Comparison of ENCODE assay signal across 20 cellular contexts in the genomic region with DNA sequence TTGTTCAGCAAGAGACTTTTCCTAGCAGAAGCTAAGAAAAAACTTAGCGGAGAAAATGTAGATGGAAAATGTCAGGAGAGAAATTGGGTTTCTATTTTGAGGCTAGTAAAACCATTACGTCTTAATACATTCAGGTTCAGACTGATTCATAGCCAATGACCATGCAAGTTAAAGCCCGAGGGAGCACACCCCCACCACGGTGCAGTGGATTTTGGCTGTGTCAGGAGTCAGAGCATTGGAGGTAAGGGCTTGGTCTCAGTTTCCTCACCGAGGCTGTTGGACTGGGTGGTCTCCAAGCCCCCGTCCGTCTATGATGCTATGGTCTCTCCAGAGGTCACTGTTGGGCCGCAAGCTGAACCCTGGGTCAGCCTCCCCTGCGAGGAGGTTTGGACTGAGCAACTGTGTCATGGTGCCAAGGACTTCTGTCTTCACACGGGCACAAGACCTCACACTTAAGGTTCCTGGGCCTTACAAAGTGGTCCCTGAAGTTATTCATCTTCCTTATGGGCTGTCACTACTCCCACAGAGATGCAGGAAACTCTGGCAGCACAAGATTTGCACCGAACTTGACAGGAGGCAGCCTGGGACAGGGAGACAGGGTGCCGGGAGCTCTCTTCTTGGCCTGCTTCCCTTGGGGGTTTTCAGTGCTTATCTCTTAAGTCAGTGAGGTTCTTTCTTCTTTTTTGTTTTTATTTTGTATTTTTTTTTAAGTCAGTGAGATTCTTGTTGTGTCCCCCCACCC.
DNase-seq lines count a peak whose midpoint lies in the region; ATAC-seq and TF ChIP-seq lines count a peak whose summit lies in the region.
"Had no signal": no experiment of that assay in that cellular context is flagged by ENCODE, and none has a peak within 500 bp of the region (broad histone marks: within the 10 kb centered on the region; RNA-seq: fewer than 3 reads in every experiment).

No MANE protein-coding gene starts in this region.

- no peak overlapping the region for H3K4me3 ChIP-seq in BLaER1
- H3K4me3 ChIP-seq in IMR-90 (ENCODE audit: insufficient read depth, low read depth, low read length) = no peak overlapping the region
- no peak overlapping the region for H3K4me3 ChIP-seq in fibroblast of pulmonary artery (replicated peaks; ENCODE audit: low read depth, low read length)
- no peak overlapping the region for H3K4me3 ChIP-seq in trophoblast cell (ENCODE audit: low read depth, low read length)
- H3K4me3 ChIP-seq in colonic mucosa = no peak overlapping the region

- H3K14ac ChIP-seq in IMR-90 (replicated peaks; ENCODE audit: low read depth, low read length) (no peak overlapping the region), trophoblast cell (ENCODE audit: low read length) (no peak overlapping the region)

- no peak overlapping the region for H2BK20ac ChIP-seq in IMR-90 (ENCODE audit: low read depth, low read length)

- BruUV-seq in IMR-90 (replicated peaks; lab: Mats Ljungman, UMichigan) = no TSS peak

- no peaks in the 10 kb centered on the region for H3K79me2 ChIP-seq in trophoblast cell (ENCODE audit: control insufficient read depth, insufficient read depth, low read length, poor library complexity)

- H4K5ac ChIP-seq in IMR-90 (ENCODE audit: low read depth, low read length) = no peak overlapping the region

- no peak overlapping the region for H3K18ac ChIP-seq in IMR-90 (ENCODE audit: low read depth, low read length)
- H3K18ac ChIP-seq in trophoblast cell (ENCODE audit: low read length) = no peak overlapping the region

- H3K27me3 Mint-ChIP-seq in activated naive CD8-positive, alpha-beta T cell treated with anti-CD3 and anti-CD28 coated beads, Interleukin-2, amount 50 U/mL, for 24 hours = no peaks in the 10 kb centered on the region

- no peak for ATAC-seq in IMR-90 (ENCODE audit: low read depth)
- no peak for ATAC-seq in HG02981 (IDR thresholded peaks at IDR 0.05; ENCODE audit: unreplicated experiment)
- no peak for ATAC-seq in activated naive CD8-positive, alpha-beta T cell treated with anti-CD3 and anti-CD28 coated beads, Interleukin-2, amount 50 U/mL, for 24 hours
- ATAC-seq: HCT116 had no signal

- H3K4me2 ChIP-seq in BLaER1 = peak overlapping the region; percentile 45
- H3K4me2 ChIP-seq in IMR-90 (ENCODE audit: low read depth, low read length) = no peak overlapping the region
- H3K4me2 ChIP-seq in trophoblast cell (ENCODE audit: low read length) = no peak overlapping the region
- H3K4me2 ChIP-seq: SK-N-SH had no signal

- POLR2A ChIA-PET in IMR-90 (lab: Charles Lee; ENCODE audit: unreplicated experiment) = interaction anchor here (0.6 kb wide), 1 partner anchor 334 kb away, joined by 4 read pairs; no protein-coding TSS in a partner anchor

- H3K79me1 ChIP-seq in IMR-90 (ENCODE audit: low read depth in 1 of 2, low read length in 2 of 2) (no peaks in the 10 kb centered on the region), trophoblast cell (ENCODE audit: low read length) (no peaks in the 10 kb centered on the region)

- H3K4me3 Mint-ChIP-seq in activated naive CD8-positive, alpha-beta T cell treated with anti-CD3 and anti-CD28 coated beads, Interleukin-2, amount 50 U/mL, for 24 hours = no peak overlapping the region
- H3K4me3 Mint-ChIP-seq: CD14-positive monocyte had no signal

- no peak overlapping the region for H3K4ac ChIP-seq in IMR-90 (ENCODE audit: low read depth, low read length)
- H3K4ac ChIP-seq in trophoblast cell (ENCODE audit: low read depth, low read length) = no peak overlapping the region

- no peaks in the 10 kb centered on the region for H3K9me1 ChIP-seq in IMR-90 (ENCODE audit: insufficient read depth, low read length)

- no peak overlapping the region for H2BK12ac ChIP-seq in trophoblast cell (ENCODE audit: low read length)

- no peak for TF ChIP-seq POLR2A in IMR-90 (IDR thresholded peaks at IDR 0.05; ENCODE audit: low read depth, low read length)

- dilution Hi-C loops in IMR-90 (cut with HindIII; ENCODE audit: low sequenced_read_pairs, unreplicated experiment) = no loop called here

- no peak overlapping the region for H3K9ac ChIP-seq in BLaER1
- H3K9ac ChIP-seq in IMR-90 (ENCODE audit: low read depth, low read length) = no peak overlapping the region
- peak overlapping the region; percentile 58 for H3K9ac ChIP-seq in trophoblast cell (ENCODE audit: low read length)
- H3K9ac ChIP-seq in colonic mucosa (ENCODE audit: low read depth in 2 of 2, low read length in 2 of 2) = no peak overlapping the region
- H3K9ac ChIP-seq: SK-N-SH had no signal

- CTCF ChIA-PET in IMR-90 (lab: Yijun Ruan, JAX) = interaction anchor here (0.7 kb wide), 1 partner anchor 157 kb away, joined by 3 read pairs; no protein-coding TSS in a partner anchor

- H3K9me3 Mint-ChIP-seq in activated naive CD8-positive, alpha-beta T cell treated with anti-CD3 and anti-CD28 coated beads, Interleukin-2, amount 50 U/mL, for 24 hours = no peaks in the 10 kb centered on the region

- in situ Hi-C loops in IMR-90 (cut with MboI; ENCODE audit: low sequenced_read_pairs) = no loop called here

- H2AK5ac ChIP-seq in IMR-90 (ENCODE audit: low read depth, low read length) (no peak overlapping the region), trophoblast cell (ENCODE audit: low read length) (no peak overlapping the region)

- H2BK120ac ChIP-seq in IMR-90 (ENCODE audit: low read depth, low read length) (no peak overlapping the region), trophoblast cell (ENCODE audit: insufficient read depth, low read length, poor library complexity) (no peak overlapping the region)

- H3K56ac ChIP-seq in IMR-90 (ENCODE audit: extremely low read depth, insufficient read depth, low read length) = no peak overlapping the region

- no peak for TF ChIP-seq CTCF in IMR-90 (conservative IDR thresholded peaks at IDR 0.05; ENCODE audit: low read depth, low read length)
- no peak for TF ChIP-seq CTCF in fibroblast of pulmonary artery (IDR thresholded peaks at IDR 0.05; ENCODE audit: low read length, missing control alignments)
- TF ChIP-seq CTCF in colonic mucosa (IDR thresholded peaks at IDR 0.05) = no peak

- H3K4me1 ChIP-seq in BLaER1 (peaks cover 20% of the 10 kb centered on the region), IMR-90 (ENCODE audit: control insufficient read depth, insufficient read depth, low read length) (no peaks in the 10 kb centered on the region), trophoblast cell (ENCODE audit: control insufficient read depth in 1 of 2, insufficient read depth in 2 of 2, low read length in 2 of 2) (peaks cover 0 to 4% of the 10 kb centered on the region in 2 experiments), colonic mucosa (no peaks in the 10 kb centered on the region)

- peak overlapping the region; percentile 28 for H2AFZ ChIP-seq in IMR-90 (replicated peaks; ENCODE audit: low read length, poor library complexity)
- H2AFZ ChIP-seq in trophoblast cell (ENCODE audit: insufficient read depth, low read length, poor library complexity) = no peak overlapping the region

- H4K8ac ChIP-seq in IMR-90 (ENCODE audit: low read depth in 2 of 2, low read length in 2 of 2) (no peak overlapping the region), trophoblast cell (ENCODE audit: low read depth, low read length) (no peak overlapping the region)

- 92% methylated on average over 2 of the region's 12 CpGs; no CpG with 5 or more reads in 1 of the 2 experiments for WGBS in IMR-90 (ENCODE audit: extremely low coverage in 2 of 2, insufficient read length in 1 of 2), 2 experiments
- no CpG with 5 or more reads among the region's 12 CpGs for WGBS in trophoblast cell (ENCODE audit: extremely low coverage, insufficient coverage, insufficient read length)

- no peaks in the 10 kb centered on the region for H3K4me1 Mint-ChIP-seq in activated naive CD8-positive, alpha-beta T cell treated with anti-CD3 and anti-CD28 coated beads, Interleukin-2, amount 50 U/mL, for 24 hours

- H3K36me3 ChIP-seq in BLaER1 (no peaks in the 10 kb centered on the region), IMR-90 (ENCODE audit: control insufficient read depth, insufficient read depth, low read length) (no peaks in the 10 kb centered on the region), trophoblast cell (ENCODE audit: control insufficient read depth in 1 of 2, insufficient read depth in 2 of 2, low read length in 2 of 2) (no peaks in the 10 kb centered on the region), colonic mucosa (no peaks in the 10 kb centered on the region)

- H3K27ac ChIP-seq in BLaER1 (no peak overlapping the region), IMR-90 (ENCODE audit: insufficient read depth, low read length) (no peak overlapping the region), trophoblast cell (ENCODE audit: low read depth, low read length) (no peak overlapping the region), colonic mucosa (no peak overlapping the region)

- DNase-seq in IMR-90 = no peak
- DNase-seq in fibroblast of pulmonary artery (ENCODE audit: low read depth) = peak; percentile 3
- DNase-seq in trophoblast cell = no peak
- DNase-seq in SW 1271 (lab: John Stamatoyannopoulos, UW) = no peak
- no peak for DNase-seq in colonic mucosa
- no peak for DNase-seq in activated naive CD8-positive, alpha-beta T cell treated with anti-CD3 and anti-CD28 coated beads, Interleukin-2, amount 50 U/mL, for 24 hours
- DNase-seq: ACHN, DMS153, EL, GOT3, NCI-H1105, NCI-H1694, NCI-H2081 treated with DMSO at 0.1 percent for 48 hours, NCI-H510A, NCI-H774, SK-N-SH had no signal

- peak overlapping the region; percentile 30 for H2AK9ac ChIP-seq in IMR-90 (replicated peaks; ENCODE audit: low read depth, low read length, poor library complexity)

- intact Hi-C loops in IMR-90 (cut with micrococcal nuclease) (no loop called here), colonic mucosa (cut with DNase I) (no loop called here)

- H4K12ac ChIP-seq in trophoblast cell (ENCODE audit: low read depth, low read length) = no peak overlapping the region

- H3K27me3 ChIP-seq in BLaER1 (no peaks in the 10 kb centered on the region), IMR-90 (ENCODE audit: control insufficient read depth, insufficient read depth, low read length) (no peaks in the 10 kb centered on the region), trophoblast cell (ENCODE audit: insufficient read depth, low read length) (no peaks in the 10 kb centered on the region), colonic mucosa (no peaks in the 10 kb centered on the region)

- H4K20me1 ChIP-seq in BLaER1 (no peaks in the 10 kb centered on the region), IMR-90 (ENCODE audit: insufficient read depth, low read length) (no peaks in the 10 kb centered on the region)

- no peak overlapping the region for H4K91ac ChIP-seq in IMR-90 (ENCODE audit: insufficient read depth, low read depth, low read length)
- no peak overlapping the region for H4K91ac ChIP-seq in trophoblast cell (ENCODE audit: low read depth, low read length)

- H2BK15ac ChIP-seq in IMR-90 (ENCODE audit: low read depth, low read length) = no peak overlapping the region

- no peaks in the 10 kb centered on the region for H3K9me3 ChIP-seq in BLaER1
- no peaks in the 10 kb centered on the region for H3K9me3 ChIP-seq in IMR-90 (ENCODE audit: control insufficient read depth, insufficient read depth, low read length)
- H3K9me3 ChIP-seq in trophoblast cell (ENCODE audit: insufficient read depth, low read depth, low read length) = peaks cover 3% of the 10 kb centered on the region
- H3K9me3 ChIP-seq in colonic mucosa = no peaks in the 10 kb centered on the region

- no peak for TF ChIP-seq RAD21 in IMR-90 (IDR thresholded peaks at IDR 0.05; ENCODE audit: low read length)

- no peaks in the 10 kb centered on the region for H3K36me3 Mint-ChIP-seq in activated naive CD8-positive, alpha-beta T cell treated with anti-CD3 and anti-CD28 coated beads, Interleukin-2, amount 50 U/mL, for 24 hours (ENCODE audit: low read depth)
- H3K36me3 Mint-ChIP-seq: CD14-positive monocyte had no signal

- H2BK5ac ChIP-seq in IMR-90 (ENCODE audit: low read depth, low read length, poor library complexity, severe bottlenecking) (no peak overlapping the region), trophoblast cell (ENCODE audit: low read depth, low read length, poor library complexity) (no peak overlapping the region)

- H3K27ac Mint-ChIP-seq in activated naive CD8-positive, alpha-beta T cell treated with anti-CD3 and anti-CD28 coated beads, Interleukin-2, amount 50 U/mL, for 24 hours = no peak overlapping the region
- H3K27ac Mint-ChIP-seq: CD14-positive monocyte had no signal

- H3K23ac ChIP-seq in IMR-90 (ENCODE audit: low read depth, low read length) (no peak overlapping the region), trophoblast cell (ENCODE audit: low read length) (no peak overlapping the region)
